16 cellular contexts compared by ENCODE assay signal in the genomic region with DNA sequence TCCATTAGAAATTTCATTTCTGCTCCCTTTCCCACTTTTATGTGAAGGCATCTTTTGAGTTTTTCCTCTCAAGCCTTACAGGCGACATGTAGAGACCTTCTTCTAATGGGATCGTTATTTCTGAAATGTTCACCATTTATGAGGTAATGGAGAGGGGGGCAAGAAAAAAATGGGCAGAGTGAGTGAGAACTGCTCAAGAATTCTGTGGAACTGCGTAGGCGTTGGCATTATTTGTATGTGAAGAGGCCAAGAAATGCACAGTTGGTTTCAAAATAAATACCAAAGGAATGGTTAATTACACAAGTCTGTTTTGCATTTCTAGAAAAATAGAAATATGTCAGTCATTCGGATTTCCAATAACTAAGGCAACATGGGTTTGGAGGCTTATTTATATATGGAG.
"Had no signal": no experiment of that assay in that cellular context is flagged by ENCODE, and none has a peak within 500 bp of the region (broad histone marks: within the 10 kb centered on the region; RNA-seq: fewer than 3 reads in every experiment).

No MANE protein-coding gene starts in this region.

- H3K27me3 ChIP-seq: body of pancreas, colonic mucosa, transverse colon had no signal

- H3K4me3 ChIP-seq: body of pancreas, colonic mucosa, skin epidermis, transverse colon had no signal

- H3K9me3 ChIP-seq: body of pancreas, colonic mucosa, transverse colon had no signal

- DNase-seq: activated CD4-positive, alpha-beta memory T cell treated with anti-CD3 and anti-CD28 coated beads for 36 hours; activated CD4-positive, alpha-beta T cell treated with anti-CD3 and anti-CD28 coated beads for 36 hours; activated CD8-positive, alpha-beta memory T cell treated with anti-CD3 and anti-CD28 coated beads, Interleukin-2, amount 10 ng/mL, durations not matched to agents 7 days and 5 days; activated naive CD4-positive, alpha-beta T cell treated with anti-CD3 and anti-CD28 coated beads, Interleukin-2, amount 50 U/mL, for 16 hours; activated T-cell treated with anti-CD3 and anti-CD28 coated beads, Interleukin-2, amount 50 U/mL, for 1 hour; body of pancreas; central memory CD4-positive, alpha-beta T cell; colonic mucosa; effector CD4-positive, alpha-beta T cell; left colon; naive thymus-derived CD4-positive, alpha-beta T cell; posterior cingulate gyrus; stimulated activated CD4-positive, alpha-beta T cell treated with anti-CD3 and anti-CD28 coated beads, Interleukin-4, amount 100 ng/mL, for 24 hours; stimulated activated naive CD4-positive, alpha-beta T cell; transverse colon had no signal

- H3K36me3 ChIP-seq: colonic mucosa, transverse colon had no signal

- H3K27ac ChIP-seq: colonic mucosa, skin epidermis, transverse colon had no signal
